In the genomic region with DNA sequence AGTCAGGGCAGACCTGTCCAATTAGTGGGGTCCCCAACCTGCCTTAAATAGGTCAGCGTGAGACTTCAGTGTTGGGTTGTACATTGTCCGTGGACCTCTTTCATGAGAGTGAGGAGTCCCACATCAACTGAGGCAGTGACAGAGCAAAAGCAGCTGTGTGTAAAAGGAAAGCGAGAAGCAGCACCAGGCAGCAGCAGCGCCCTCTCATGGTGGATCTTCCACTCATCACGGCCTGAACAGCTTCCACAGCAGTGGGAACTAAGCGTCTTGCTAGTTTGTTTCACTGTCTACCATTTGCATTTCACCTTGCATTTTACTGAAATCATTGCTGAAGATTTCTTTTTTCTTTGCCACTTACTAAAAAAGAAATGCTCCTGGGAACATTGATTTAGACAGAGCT, we compare ENCODE assay signal across 9 cellular contexts.
DNase-seq lines count a peak whose midpoint lies in the region; ATAC-seq and TF ChIP-seq lines count a peak whose summit lies in the region.
"Had no signal": no experiment of that assay in that cellular context is flagged by ENCODE, and none has a peak within 500 bp of the region (broad histone marks: within the 10 kb centered on the region; RNA-seq: fewer than 3 reads in every experiment).

No MANE protein-coding gene starts in this region.

- H3K4me1 Mint-ChIP-seq in immature natural killer cell = no peaks in the 10 kb centered on the region

- no peak overlapping the region for H3K27ac Mint-ChIP-seq in immature natural killer cell

- H3K4me3 Mint-ChIP-seq in immature natural killer cell = no peak overlapping the region

- peak; percentile 59 for ATAC-seq in GM18498 (IDR thresholded peaks at IDR 0.05; ENCODE audit: unreplicated experiment)
- ATAC-seq in right cardiac atrium = peak in 1 of 2 donors; percentile 29

- WGBS in right cardiac atrium = 26% methylated on average over 6 of the region's 6 CpGs

- H3K27me3 ChIP-seq in A673 (replicated peaks; ENCODE audit: insufficient read depth, low read depth, low read length, poor library complexity) = no peaks in the 10 kb centered on the region
- no peaks in the 10 kb centered on the region for H3K27me3 ChIP-seq in right cardiac atrium (ENCODE audit: control insufficient read depth, insufficient read depth)

- TF ChIP-seq CTCF in A673 (conservative IDR thresholded peaks at IDR 0.05; ENCODE audit: low read depth, low read length) = peak; percentile 81

- BruUV-seq in A673 (replicated peaks; lab: Mats Ljungman, UMichigan) = no TSS peak

- H3K9me3 ChIP-seq in A673 (ENCODE audit: low read depth, low read length, poor library complexity, severe bottlenecking) (no peaks in the 10 kb centered on the region), right cardiac atrium (ENCODE audit: control insufficient read depth, low read length) (no peaks in the 10 kb centered on the region)

- CTCF ChIA-PET in A673 (lab: Charles Lee) = interaction anchor here (0.6 to 0.7 kb wide), 2 partner anchors 10 to 34 kb away, joined by 3 read pairs; no protein-coding TSS in a partner anchor

- H3K27ac ChIP-seq in A673 (ENCODE audit: low read depth, low read length, poor library complexity, severe bottlenecking) (no peak overlapping the region), right cardiac atrium (ENCODE audit: low read length) (no peak overlapping the region)

- DNase-seq in A673 (ENCODE audit: low spot score) = peak; percentile 55
- peak; percentile 67 for DNase-seq in NCI-H69 (lab: John Stamatoyannopoulos, UW)
- peak; percentile 17 to 65 (median 44) for DNase-seq in right cardiac atrium
- DNase-seq in NCI-H2171 (lab: John Stamatoyannopoulos, UW) = no peak
- DNase-seq in NCI-H146 treated with DMSO at 0.1 percent for 48 hours (lab: John Stamatoyannopoulos, UW; ENCODE audit: unreplicated experiment) = no peak
- no peak for DNase-seq in immature natural killer cell
- DNase-seq in NCI-H2107 treated with DMSO at 0.1 percent for 48 hours (lab: John Stamatoyannopoulos, UW; ENCODE audit: unreplicated experiment) = no peak
- DNase-seq: T-helper 1 cell had no signal

- POLR2A ChIA-PET in A673 (lab: Charles Lee; ENCODE audit: low non-redundant PET) = no interaction called here

- no peaks in the 10 kb centered on the region for H3K27me3 Mint-ChIP-seq in immature natural killer cell (ENCODE audit: low read depth in 3 of 3)

- H3K4me1 ChIP-seq in A673 (ENCODE audit: insufficient read depth, low read length, poor library complexity, severe bottlenecking) (no peaks in the 10 kb centered on the region), right cardiac atrium (ENCODE audit: control insufficient read depth, insufficient read depth, low read length) (no peaks in the 10 kb centered on the region)

- H3K9me3 Mint-ChIP-seq in immature natural killer cell = peaks cover 3 to 10% (median 6%) of the 10 kb centered on the region in 6 donors

- intact Hi-C loops in A673 (cut with micrococcal nuclease; ENCODE audit: unreplicated experiment) = loop anchor here (5.0 kb wide), 1 partner anchor 936 kb away; a partner anchor contains a TSS
- intact Hi-C loops in right cardiac atrium (cut with DNase I) = loop anchor here in 1 of 4 donors (10.0 kb wide), 1 partner anchor 219 kb away; no protein-coding TSS in a partner anchor

- H3K4me3 ChIP-seq in A673 (ENCODE audit: low read depth, low read length, poor library complexity, severe bottlenecking) = no peak overlapping the region
- H3K4me3 ChIP-seq in right cardiac atrium (ENCODE audit: low read length) = no peak overlapping the region

- H3K36me3 ChIP-seq in A673 (ENCODE audit: insufficient read depth, low read length, poor library complexity, severe bottlenecking) = no peaks in the 10 kb centered on the region

- H3K36me3 Mint-ChIP-seq in immature natural killer cell = no peaks in the 10 kb centered on the region

Comparison
In these comparisons a context has a peak if more than half of its experiments do, and no peak if none do; other contexts are left out.
1. DNase-seq: peak in A673 (single experiment), NCI-H69 (single experiment) and right cardiac atrium (3 of 3); none in NCI-H2171 (single experiment), NCI-H146 treated with DMSO at 0.1 percent for 48 hours (single experiment), immature natural killer cell (0 of 3) and NCI-H2107 treated with DMSO at 0.1 percent for 48 hours (single experiment).